In genomic region chr1:35718492-35719336, GRCh38 we compare ENCODE assay signal across 8 cellular contexts. TPM values are rescaled to one million over a fixed set of nuclear protein-coding genes. Genes with fewer than 3 reads are reported as not detected.
DNase-seq lines count a peak whose midpoint lies in the region; ATAC-seq and TF ChIP-seq lines count a peak whose summit lies in the region.

A gene with protein sequence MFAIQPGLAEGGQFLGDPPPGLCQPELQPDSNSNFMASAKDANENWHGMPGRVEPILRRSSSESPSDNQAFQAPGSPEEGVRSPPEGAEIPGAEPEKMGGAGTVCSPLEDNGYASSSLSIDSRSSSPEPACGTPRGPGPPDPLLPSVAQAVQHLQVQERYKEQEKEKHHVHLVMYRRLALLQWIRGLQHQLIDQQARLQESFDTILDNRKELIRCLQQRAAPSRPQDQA (minus strand): TSS chr1:35718884. CDS start chr1:35716321, 2,563 bp downstream.

- H3K27me3 ChIP-seq in HCT116 (ENCODE audit: insufficient read depth, low read length) (no peaks in the 10 kb centered on the region), right lobe of liver (no peaks in the 10 kb centered on the region)

- H3K9me3 ChIP-seq in HCT116 (ENCODE audit: control insufficient read depth in 1 of 2, insufficient read depth in 1 of 2, low read depth in 1 of 2, low read length in 2 of 2) (no peaks in the 10 kb centered on the region), right lobe of liver (no peaks in the 10 kb centered on the region)

- RAD21 ChIA-PET in HCT116 (lab: Charles Lee; ENCODE audit: low non-redundant PET in 1 of 2, low total read pairs in 2 of 2, uncharacterized antibody in 2 of 2, unreplicated experiment in 2 of 2): no interaction called here

- peaks cover 28% of the 10 kb centered on the region for H3K36me3 Mint-ChIP-seq in dendritic cell treated with granulocyte-macrophage colony-stimulating factor and Interleukin-4, amounts not matched to agents 40 ng/mL and 50 ng/mL, for 4 days (ENCODE audit: low read depth)

- BruUV-seq in HCT116 (replicated peaks; lab: Mats Ljungman, UMichigan): TSS peak; percentile 90

- H2AFZ ChIP-seq in HCT116 (ENCODE audit: low read depth, low read length, poor library complexity, severe bottlenecking): no peak within 1 kb of the TSS

- H4K20me1 ChIP-seq in HCT116 (ENCODE audit: insufficient read depth): no peaks in the 10 kb centered on the region

- H3K4me1 ChIP-seq in HCT116 (ENCODE audit: control insufficient read depth in 1 of 2, insufficient read depth in 2 of 2, low read length in 2 of 2): peaks cover 11 to 25% of the 10 kb centered on the region in 2 experiments
- H3K4me1 ChIP-seq in right lobe of liver: peaks cover 0 to 5% (median 0%) of the 10 kb centered on the region in 4 donors

- H3K27ac ChIP-seq in HCT116 (ENCODE audit: low read depth, low read length): peak within 1 kb of the TSS; percentile 86
- peak within 1 kb of the TSS; percentile 39 to 81 (median 59) for H3K27ac ChIP-seq in right lobe of liver

- peak within 1 kb of the TSS; percentile 92 for H3K27ac Mint-ChIP-seq in dendritic cell treated with granulocyte-macrophage colony-stimulating factor and Interleukin-4, amounts not matched to agents 40 ng/mL and 50 ng/mL, for 4 days

- 10% methylated on average over 24 of the region's 76 CpGs for WGBS in right lobe of liver (ENCODE audit: insufficient coverage, low coverage, low lambda C conversion rate, missing lambda C conversion rate)

- H3K27me3 Mint-ChIP-seq in dendritic cell treated with granulocyte-macrophage colony-stimulating factor and Interleukin-4, amounts not matched to agents 40 ng/mL and 50 ng/mL, for 4 days: no peaks in the 10 kb centered on the region

- peaks cover 11 to 18% of the 10 kb centered on the region in 2 experiments; a peak in 3 of 4 replicates for H3K36me3 ChIP-seq in HCT116 (ENCODE audit: control insufficient read depth in 1 of 2, insufficient read depth in 2 of 2, low read length in 2 of 2)
- H3K36me3 ChIP-seq in right lobe of liver: peaks cover 0 to 7% (median 0%) of the 10 kb centered on the region in 4 donors

- peak; percentile 83 for ATAC-seq in HCT116
- ATAC-seq in right lobe of liver: peak; percentile 89 to 95 (median 90)
- ATAC-seq in GM21526 (IDR thresholded peaks at IDR 0.05; ENCODE audit: low FRiP score, unreplicated experiment): no peak

- intact Hi-C loops in HCT116 (cut with micrococcal nuclease) (loop anchor here (5.0 kb wide), 1 partner anchor 54 kb away; no protein-coding TSS in a partner anchor), right lobe of liver (cut with DNase I) (no loop called here)
- intact Hi-C loops in dendritic cell treated with granulocyte-macrophage colony-stimulating factor and Interleukin-4, amounts not matched to agents 40 ng/mL and 50 ng/mL, for 4 days (cut with micrococcal nuclease): loop anchor here (1.0 to 5.0 kb wide), 2 partner anchors 54 to 77 kb away; partner anchors contain the start of gene PSMB2

- no peaks in the 10 kb centered on the region for H3K9me2 ChIP-seq in HCT116 (ENCODE audit: insufficient read depth)

- peaks cover 41% of the 10 kb centered on the region for H3K79me2 ChIP-seq in HCT116 (ENCODE audit: insufficient read depth, low read length)

- no peaks in the 10 kb centered on the region for H3K9me3 Mint-ChIP-seq in dendritic cell treated with granulocyte-macrophage colony-stimulating factor and Interleukin-4, amounts not matched to agents 40 ng/mL and 50 ng/mL, for 4 days

- CTCF ChIA-PET in HCT116 (lab: Charles Lee): interaction anchor here (1.4 to 5.5 kb wide), 3 partner anchors 8 to 268 kb away, joined by 3 to 49 read pairs (median 4); partner anchors contain the start of gene CLSPN

- TF ChIP-seq RAD21 in HCT116 (IDR thresholded peaks at IDR 0.05; ENCODE audit: low read depth): no peak

- H3K4me3 Mint-ChIP-seq in dendritic cell treated with granulocyte-macrophage colony-stimulating factor and Interleukin-4, amounts not matched to agents 40 ng/mL and 50 ng/mL, for 4 days: peak within 1 kb of the TSS; percentile 84

- H3K4me3 ChIP-seq in HCT116 (replicated peaks in 1 of 2; ENCODE audit: low read depth in 1 of 2, low read length in 2 of 2) (peak within 1 kb of the TSS; percentile 84 to 93), right lobe of liver (peak within 1 kb of the TSS; percentile 81 to 99 (median 87))

- peak within 1 kb of the TSS; percentile 98 for H3K4me2 ChIP-seq in HCT116 (ENCODE audit: low read length)

- peak; percentile 71 for DNase-seq in GDM1 (lab: John Stamatoyannopoulos, UW)
- peak; percentile 18 for DNase-seq in HCT116 (ENCODE audit: low read depth, low spot score)
- DNase-seq in NCI-H2196 treated with DMSO at 0.1 percent for 48 hours (lab: John Stamatoyannopoulos, UW; ENCODE audit: unreplicated experiment): peak; percentile 32
- DNase-seq in activated CD4-positive, alpha-beta T cell treated with anti-CD3 and anti-CD28 coated beads, Interleukin-2, amount 50 U/mL, for 48 hours: peak; percentile 78 to 84
- DNase-seq in right lobe of liver: peak; percentile 75 to 80 (median 79)
- DNase-seq in stimulated activated CD4-positive, alpha-beta T cell treated with anti-CD3 and anti-CD28 coated beads, Interleukin-4, amount 100 ng/mL, for 24 hours: peak; percentile 83

- peak within 1 kb of the TSS; percentile 86 for H3K9ac ChIP-seq in HCT116 (ENCODE audit: low read length)

- peak; percentile 68 for TF ChIP-seq POLR2A in HCT116 (IDR thresholded peaks at IDR 0.05; ENCODE audit: borderline replicate concordance, extremely low read depth, insufficient read depth, insufficient read length)
- TF ChIP-seq POLR2A in right lobe of liver (IDR thresholded peaks at IDR 0.05): peak; percentile 70

- POLR2A ChIA-PET in HCT116 (lab: Charles Lee): interaction anchor here (1.4 to 1.8 kb wide), 2 partner anchors 22 to 146 kb away, joined by 4 to 7 read pairs; partner anchors contain the start of gene TFAP2E

- H3K4me1 Mint-ChIP-seq in dendritic cell treated with granulocyte-macrophage colony-stimulating factor and Interleukin-4, amounts not matched to agents 40 ng/mL and 50 ng/mL, for 4 days (ENCODE audit: low read depth): peaks cover 49% of the 10 kb centered on the region

- TF ChIP-seq CTCF in HCT116 (IDR thresholded peaks at IDR 0.05 in 2 of 3, conservative IDR thresholded peaks at IDR 0.05 in 1 of 3; ENCODE audit: borderline replicate concordance in 1 of 3, insufficient read depth in 1 of 3, low read depth in 2 of 3, low read length in 2 of 3): no peak
- TF ChIP-seq CTCF in right lobe of liver (IDR thresholded peaks at IDR 0.05): no peak

TF ChIP-seq in HCT116, 20 proteins besides CTCF, POLR2A, EP300 and RAD21 (continues in another document):
- TF ChIP-seq POLR2AphosphoS5 (IDR thresholded peaks at IDR 0.05; ENCODE audit: low read depth, low read length): peak; percentile 89
- no peak for TF ChIP-seq ZNF274 (IDR thresholded peaks at IDR 0.05; ENCODE audit: low read depth, low read length)
- TF ChIP-seq SP1 (IDR thresholded peaks at IDR 0.05; ENCODE audit: low read depth): no peak
- TF ChIP-seq SIN3A (IDR thresholded peaks at IDR 0.05; ENCODE audit: low read depth): peak; percentile 35; the same call in 1 of the 2 replicates
- no peak for TF ChIP-seq SRF (IDR thresholded peaks at IDR 0.05; ENCODE audit: low read depth)
- TF ChIP-seq ELF1 (IDR thresholded peaks at IDR 0.05; ENCODE audit: borderline replicate concordance, low read depth): no peak
- no peak for TF ChIP-seq CBX3 (IDR thresholded peaks at IDR 0.05; ENCODE audit: low read depth)
- TF ChIP-seq ZFX (IDR thresholded peaks at IDR 0.05): peak; percentile 77
- no peak for TF ChIP-seq EZH2 (IDR thresholded peaks at IDR 0.05)
- peak; percentile 84 for TF ChIP-seq EGR1 (IDR thresholded peaks at IDR 0.05; ENCODE audit: low read depth)
- TF ChIP-seq FOSL1 (IDR thresholded peaks at IDR 0.05; ENCODE audit: low read depth): no peak; the same call in 1 of the 2 replicates
- no peak for TF ChIP-seq CEBPB (IDR thresholded peaks at IDR 0.05; ENCODE audit: low read depth)
- no peak for TF ChIP-seq EZH2phosphoT487 (IDR thresholded peaks at IDR 0.05; ENCODE audit: borderline replicate concordance)
- TF ChIP-seq ATF3 (IDR thresholded peaks at IDR 0.05): no peak
- TF ChIP-seq TCF7L2 (IDR thresholded peaks at IDR 0.05; ENCODE audit: borderline replicate concordance, extremely low read depth, insufficient read depth, insufficient read length): no peak
- peak; percentile 42 for TF ChIP-seq YY1 (IDR thresholded peaks at IDR 0.05; ENCODE audit: extremely low read depth, insufficient replicate concordance, low read depth, low read length)
- TF ChIP-seq, protein P1, sequence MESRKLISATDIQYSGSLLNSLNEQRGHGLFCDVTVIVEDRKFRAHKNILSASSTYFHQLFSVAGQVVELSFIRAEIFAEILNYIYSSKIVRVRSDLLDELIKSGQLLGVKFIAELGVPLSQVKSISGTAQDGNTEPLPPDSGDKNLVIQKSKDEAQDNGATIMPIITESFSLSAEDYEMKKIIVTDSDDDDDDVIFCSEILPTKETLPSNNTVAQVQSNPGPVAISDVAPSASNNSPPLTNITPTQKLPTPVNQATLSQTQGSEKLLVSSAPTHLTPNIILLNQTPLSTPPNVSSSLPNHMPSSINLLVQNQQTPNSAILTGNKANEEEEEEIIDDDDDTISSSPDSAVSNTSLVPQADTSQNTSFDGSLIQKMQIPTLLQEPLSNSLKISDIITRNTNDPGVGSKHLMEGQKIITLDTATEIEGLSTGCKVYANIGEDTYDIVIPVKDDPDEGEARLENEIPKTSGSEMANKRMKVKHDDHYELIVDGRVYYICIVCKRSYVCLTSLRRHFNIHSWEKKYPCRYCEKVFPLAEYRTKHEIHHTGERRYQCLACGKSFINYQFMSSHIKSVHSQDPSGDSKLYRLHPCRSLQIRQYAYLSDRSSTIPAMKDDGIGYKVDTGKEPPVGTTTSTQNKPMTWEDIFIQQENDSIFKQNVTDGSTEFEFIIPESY (IDR thresholded peaks at IDR 0.05; ENCODE audit: extremely low read depth, insufficient replicate concordance, low read length): no peak
- TF ChIP-seq, protein P2, sequence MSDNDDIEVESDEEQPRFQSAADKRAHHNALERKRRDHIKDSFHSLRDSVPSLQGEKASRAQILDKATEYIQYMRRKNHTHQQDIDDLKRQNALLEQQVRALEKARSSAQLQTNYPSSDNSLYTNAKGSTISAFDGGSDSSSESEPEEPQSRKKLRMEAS (IDR thresholded peaks at IDR 0.05): peak; percentile 82

RNA-seq across cellular contexts. Expression of the gene that starts here (rescaled TPM):
- total RNA-seq in HCT116 (2021; ENCODE audit: unreplicated experiment): 13.9 TPM
- polyA plus RNA-seq in HCT116 (2012): 8.4 and 10.3 TPM in 2 replicates
- 1 to 10 TPM; 2.2 to 4.2 (median 3.6) TPM for total RNA-seq in right lobe of liver

Comparison
In these comparisons a context has a peak if more than half of its experiments do, and no peak if none do; other contexts are left out.
1. DNase-seq: peak in every context shown above with its lines; median percentile 83 in stimulated activated CD4-positive, alpha-beta T cell treated with anti-CD3 and anti-CD28 coated beads, Interleukin-4, amount 100 ng/mL, for 24 hours; 81 in activated CD4-positive, alpha-beta T cell treated with anti-CD3 and anti-CD28 coated beads, Interleukin-2, amount 50 U/mL, for 48 hours; 79 in right lobe of liver; 71 in GDM1; 32 in NCI-H2196 treated with DMSO at 0.1 percent for 48 hours; 18 in HCT116.
2. intact Hi-C loops: an anchor here in HCT116 (5.0 kb wide) and dendritic cell treated with granulocyte-macrophage colony-stimulating factor and Interleukin-4, amounts not matched to agents 40 ng/mL and 50 ng/mL, for 4 days (1.0 to 5.0 kb wide); none called in right lobe of liver.